In genomic region chr19:18999896-19000620, GRCh38 we compare ENCODE assay signal across 11 cellular contexts. TPM values are rescaled to one million over a fixed set of nuclear protein-coding genes. Genes with fewer than 3 reads are reported as not detected.
DNase-seq lines count a peak whose midpoint lies in the region; ATAC-seq and TF ChIP-seq lines count a peak whose summit lies in the region.
"Had no signal": no experiment of that assay in that cellular context is flagged by ENCODE, and none has a peak within 500 bp of the region (broad histone marks: within the 10 kb centered on the region; RNA-seq: fewer than 3 reads in every experiment).

No MANE protein-coding gene starts in this region.

- H3K27ac ChIP-seq in AG04450 (ENCODE audit: low read depth, low read length): no peak overlapping the region
- no peak overlapping the region for H3K27ac ChIP-seq in WERI-Rb-1
- H3K27ac ChIP-seq: skin epidermis had no signal

- no peaks in the 10 kb centered on the region for H3K27me3 ChIP-seq in AG04450 (ENCODE audit: control insufficient read depth, insufficient read depth, low read length)
- H3K27me3 ChIP-seq in WERI-Rb-1 (ENCODE audit: insufficient read depth, low read depth, severe bottlenecking): no peaks in the 10 kb centered on the region

- TF ChIP-seq POLR2A in lower leg skin (IDR thresholded peaks at IDR 0.05): no peak

- intact Hi-C loops in lower leg skin (cut with DNase I; ENCODE audit: low total_unique reads): no loop called here

- no peaks in the 10 kb centered on the region for H3K9me3 ChIP-seq in AG04450 (ENCODE audit: control insufficient read depth, insufficient read depth, low read length)
- H3K9me3 ChIP-seq in WERI-Rb-1 (ENCODE audit: severe bottlenecking): no peaks in the 10 kb centered on the region

- TF ChIP-seq CTCF in AG04450 (IDR thresholded peaks at IDR 0.05; ENCODE audit: low read depth, low read length): peak; percentile 41
- TF ChIP-seq CTCF in GM12864 (IDR thresholded peaks at IDR 0.05; ENCODE audit: low read depth, low read length, missing control alignments): peak; percentile 3
- peak; percentile 72 for TF ChIP-seq CTCF in WERI-Rb-1 (IDR thresholded peaks at IDR 0.05; ENCODE audit: low read depth, low read length)
- TF ChIP-seq CTCF in lower leg skin (IDR thresholded peaks at IDR 0.05): no peak

- ATAC-seq in GM21717 (IDR thresholded peaks at IDR 0.05; ENCODE audit: unreplicated experiment) (no peak), GM21737 (IDR thresholded peaks at IDR 0.05; ENCODE audit: unreplicated experiment) (no peak)
- ATAC-seq: left cardiac atrium had no signal

- POLR2A ChIA-PET in AG04450 (lab: Yijun Ruan, JAX): interaction anchor here (0.7 kb wide), 1 partner anchor 407 kb away, joined by 5 read pairs; no protein-coding TSS in a partner anchor

- H3K36me3 ChIP-seq in WERI-Rb-1: peaks cover 77% of the 10 kb centered on the region

- CTCF ChIA-PET in AG04450 (lab: Charles Lee): no interaction called here

- no peak overlapping the region for H3K4me3 ChIP-seq in AG04450 (ENCODE audit: low read depth, low read length)
- H3K4me3 ChIP-seq in GM12864 (ENCODE audit: low read depth, low read length): no peak overlapping the region
- H3K4me3 ChIP-seq in WERI-Rb-1 (ENCODE audit: low read depth, low read length): no peak overlapping the region
- H3K4me3 ChIP-seq in lower leg skin (ENCODE audit: low read depth, poor library complexity, severe bottlenecking): no peak overlapping the region
- H3K4me3 ChIP-seq: skin epidermis had no signal

- DNase-seq in AG04450 (ENCODE audit: low read depth, low spot score) (no peak), GM12864 (ENCODE audit: low read depth) (no peak), WERI-Rb-1 (peak; percentile 75), iPS-NIHi11 (ENCODE audit: low spot score) (peak; percentile 44), lower leg skin (ENCODE audit: low spot score in 2 of 2) (no peak), A172 (ENCODE audit: low spot score) (no peak)
- DNase-seq: left cardiac atrium, NCI-H510A treated with DMSO at 0.1 percent for 48 hours had no signal

- WGBS in lower leg skin, 2 donors: 87 to 93% methylated on average over 11 of the region's 11 CpGs

RNA-seq across cellular contexts. Expression of gene SUGP2, which starts 33.3 kb away (rescaled TPM):
- polyA plus RNA-seq in AG04450 (2011; rRNA removed): 39.2 and 44.2 TPM in 2 replicates
- 24.9 and 29.3 TPM in 2 replicates for polyA minus RNA-seq in AG04450 (2011; rRNA and poly(A)+ RNA removed)
- total RNA-seq in lower leg skin: 10 to 100 TPM; 16.2 to 29.8 (median 20.8) TPM
- 47.7 and 48.9 TPM in 2 replicates for total RNA-seq in A172 (2014; rRNA removed; shearing (Covaris generic))

RNA-seq across cellular contexts. Expression of gene ARMC6, which starts 33.3 kb away (rescaled TPM):
- 18.9 and 26.4 TPM in 2 replicates for polyA plus RNA-seq in AG04450 (2011; rRNA removed)
- polyA minus RNA-seq in AG04450 (2011; rRNA and poly(A)+ RNA removed): 26.9 and 38.1 TPM in 2 replicates
- 10 to 100 TPM; 11.3 to 41.0 (median 21.9) TPM for total RNA-seq in lower leg skin
- total RNA-seq in A172 (2014; rRNA removed; shearing (Covaris generic)): 77.1 and 79.5 TPM in 2 replicates

RNA-seq across cellular contexts. Expression of gene HOMER3, which starts 59.0 kb away (rescaled TPM):
- polyA plus RNA-seq in AG04450 (2011; rRNA removed): 29.0 and 45.3 TPM in 2 replicates
- polyA minus RNA-seq in AG04450 (2011; rRNA and poly(A)+ RNA removed): 46.7 and 58.3 TPM in 2 replicates
- total RNA-seq in lower leg skin: 10 to 100 TPM; 32.3 to 49.5 (median 37.2) TPM
- 104 and 143 TPM in 2 replicates for total RNA-seq in A172 (2014; rRNA removed; shearing (Covaris generic))

Comparison
In these comparisons a context has a peak if more than half of its experiments do, and no peak if none do; other contexts are left out.
1. DNase-seq: peak in WERI-Rb-1 (single experiment) and iPS-NIHi11 (single experiment); none in AG04450 (single experiment), GM12864 (single experiment), lower leg skin (0 of 2) and A172 (single experiment).
2. CTCF ChIP-seq: peak in AG04450 (single experiment), GM12864 (single experiment) and WERI-Rb-1 (single experiment); none in lower leg skin (0 of 3).